In genomic region chr7:91559947-91560346, GRCh38 we compare ENCODE assay signal across 27 cellular contexts.
"Had no signal": no experiment of that assay in that cellular context is flagged by ENCODE, and none has a peak within 500 bp of the region (broad histone marks: within the 10 kb centered on the region; RNA-seq: fewer than 3 reads in every experiment).

No MANE protein-coding gene starts in this region.

- H3K9me3 ChIP-seq: stomach, suprapubic skin, testis, thoracic aorta, thyroid gland, tibial artery, tibial nerve, transverse colon, upper lobe of left lung, upper lobe of right lung, uterus, vagina had no signal

- H3K4me1 ChIP-seq: stomach, testis, thyroid gland, tibial artery, tibial nerve, transverse colon, upper lobe of left lung, upper lobe of right lung, uterus, vagina had no signal

- H3K4me3 ChIP-seq: stomach, suprapubic skin, testis, thoracic aorta, thyroid gland, tibial artery, tibial nerve, transverse colon, upper lobe of left lung, upper lobe of right lung, uterus, vagina had no signal

- DNase-seq: stimulated activated CD4-positive, alpha-beta T cell treated with anti-CD3 and anti-CD28 coated beads, Interleukin-2, amount 100 ng/mL, for 48 hours; stimulated activated CD4-positive, alpha-beta T cell treated with anti-CD3 and anti-CD28 coated beads, Interleukin-4, amount 100 ng/mL, for 1 hour; stimulated activated CD4-positive, alpha-beta T cell treated with anti-CD3 and anti-CD28 coated beads, Interleukin-4, amount 100 ng/mL, for 24 hours; stimulated activated CD4-positive, alpha-beta T cell treated with anti-CD3 and anti-CD28 coated beads, Interleukin-4, amount 100 ng/mL, for 4 hours; stimulated activated CD8-positive, alpha-beta memory T cell treated with anti-CD3 and anti-CD28 coated beads, Interleukin-4, amount 100 ng/mL, for 48 hours; stimulated activated naive B cell treated with anti-CD40 and anti-IgM and Interleukin-4, amounts not matched to agents 10 μg/mL and 1 μg/mL and 100 μg/mL, for 72 hours; stimulated activated naive CD4-positive, alpha-beta T cell; stimulated activated naive CD4-positive, alpha-beta T cell treated with Interleukin-2 at 50 U/mL for 16 hours; stimulated activated naive CD8-positive, alpha-beta T cell treated with anti-CD3 and anti-CD28 coated beads, Interleukin-15, amount 100 ng/mL, for 72 hours; stimulated activated naive CD8-positive, alpha-beta T cell treated with anti-CD3 and anti-CD28 coated beads, Interleukin-15, Interleukin-2, amounts not matched to agents 100 U/mL and 50 U/mL, for 24 hours; stomach; substantia nigra; testis; thyroid gland; tibial artery; transverse colon; trophoblast cell; upper lobe of left lung; upper lobe of right lung; uterus had no signal

- FAIRE-seq: urothelium cell line had no signal

- H3K27ac ChIP-seq: stomach, suprapubic skin, testis, thoracic aorta, thyroid gland, tibial artery, tibial nerve, transverse colon, upper lobe of left lung, upper lobe of right lung, uterus, vagina had no signal

- H3K27me3 ChIP-seq: stomach, suprapubic skin, testis, thyroid gland, tibial artery, tibial nerve, transverse colon, upper lobe of left lung, upper lobe of right lung, uterus, vagina had no signal

- H3K36me3 ChIP-seq: stomach, suprapubic skin, thoracic aorta, thyroid gland, tibial artery, tibial nerve, transverse colon, upper lobe of left lung, upper lobe of right lung, uterus, vagina had no signal

- ATAC-seq: stimulated activated effector memory CD8-positive, alpha-beta T cell treated with anti-CD3 and anti-CD28 coated beads, Interleukin-12 subunit alpha, Interleukin-12 subunit beta, amount 100 ng/mL, for 72 hours; stimulated activated memory B cell treated with anti-CD40 and anti-IgM and Interleukin-4, amounts not matched to agents 10 μg/mL and 1 μg/mL and 100 μg/mL, for 72 hours; stimulated activated naive B cell treated with anti-CD40 and anti-IgM and Interleukin-4, amounts not matched to agents 10 μg/mL and 1 μg/mL and 100 μg/mL, for 72 hours; stimulated activated naive CD8-positive, alpha-beta T cell treated with anti-CD3 and anti-CD28 coated beads, Interleukin-15, amount 100 ng/mL, for 72 hours; stimulated activated naive CD8-positive, alpha-beta T cell treated with anti-CD3 and anti-CD28 coated beads, Interleukin-15, Interleukin-2, amounts not matched to agents 100 U/mL and 50 U/mL, for 24 hours; upper lobe of right lung had no signal
